ENCODE assay signal across 21 cellular contexts in the genomic region with DNA sequence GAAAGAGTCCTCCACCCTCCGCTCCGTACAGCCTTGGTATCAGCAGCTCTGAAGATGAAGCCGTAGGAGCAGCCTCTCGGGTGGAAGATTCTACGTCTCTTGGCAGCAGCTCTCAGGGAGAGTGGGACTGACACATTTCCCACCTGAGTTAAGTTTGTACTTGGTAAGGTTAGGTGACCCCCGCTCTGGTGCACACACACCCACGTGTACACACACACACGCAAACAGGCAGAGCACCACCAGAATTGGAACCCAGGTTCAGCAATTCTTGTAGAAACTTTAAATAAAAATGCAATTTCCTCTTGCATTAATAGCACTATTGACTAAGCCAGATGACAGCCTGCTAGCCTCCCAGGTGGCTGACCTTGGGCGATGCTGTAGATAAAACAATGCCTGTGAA.
DNase-seq lines count a peak whose midpoint lies in the region; ATAC-seq and TF ChIP-seq lines count a peak whose summit lies in the region.
"Had no signal": no experiment of that assay in that cellular context is flagged by ENCODE, and none has a peak within 500 bp of the region (broad histone marks: within the 10 kb centered on the region; RNA-seq: fewer than 3 reads in every experiment).

No MANE protein-coding gene starts in this region.

- peaks cover 10% of the 10 kb centered on the region; the same call in 1 of the 2 replicates for H3K9me2 ChIP-seq in Karpas-422 (replicated peaks; ENCODE audit: insufficient read depth, low read length)

- H3K27ac ChIP-seq in BLaER1, result peak overlapping the region; percentile 75
- peak overlapping the region; percentile 16; the same call in 1 of the 2 replicates for H3K27ac ChIP-seq in Karpas-422 (ENCODE audit: low read length)
- H3K27ac ChIP-seq in dorsolateral prefrontal cortex, result peak overlapping the region in 58 of 59 donors; percentile 73 to 100 (median 96)
- peak overlapping the region; percentile 45 for H3K27ac ChIP-seq in neutrophil
- H3K27ac ChIP-seq: GM23248 had no signal

- H3K36me3 ChIP-seq in BLaER1 (peaks cover 59% of the 10 kb centered on the region), Karpas-422 (ENCODE audit: insufficient read depth, low read length) (peaks cover 9% of the 10 kb centered on the region; the same call in 1 of the 2 replicates), neutrophil (peaks cover 94% of the 10 kb centered on the region)
- H3K36me3 ChIP-seq: HAP-1 had no signal

- no peak for DNase-seq in Karpas-422
- peak in 1 of 10 donors; percentile 8 for DNase-seq in dorsolateral prefrontal cortex
- DNase-seq in OCI-M2 (lab: John Stamatoyannopoulos, UW; ENCODE audit: unreplicated experiment), result no peak
- no peak for DNase-seq in effector CD8-positive, alpha-beta T cell (lab: John Stamatoyannopoulos, UW)
- DNase-seq in NCI-H524 treated with DMSO at 0.1 percent for 48 hours (lab: John Stamatoyannopoulos, UW), result no peak
- DNase-seq: CD4-positive, alpha-beta memory T cell; DND-41; GM23248; KBM-7; NCI-H1092 treated with DMSO at 0.1 percent for 48 hours; NCI-H1436 treated with DMSO at 0.1 percent for 48 hours; NCI-H2029; NCI-H2227 treated with DMSO at 0.1 percent for 48 hours; NCI-H510A; NCI-H82; OCI-M1; Right ventricle myocardium superior had no signal

- H3K9ac ChIP-seq in BLaER1 (peak overlapping the region; percentile 44), Karpas-422 (ENCODE audit: low read length) (no peak overlapping the region)
- H3K9ac ChIP-seq: GM23248 had no signal

- H3K27me3 ChIP-seq in BLaER1 (no peaks in the 10 kb centered on the region), Karpas-422 (ENCODE audit: low read length) (no peaks in the 10 kb centered on the region), dorsolateral prefrontal cortex (no peaks in the 10 kb centered on the region), neutrophil (no peaks in the 10 kb centered on the region)

- H3K4me1 ChIP-seq in BLaER1 (peaks cover 67% of the 10 kb centered on the region), Karpas-422 (ENCODE audit: low read length) (peaks cover 62% of the 10 kb centered on the region), neutrophil (ENCODE audit: control insufficient read depth in 1 of 2, insufficient read depth in 1 of 2, low read depth in 1 of 2, low read length in 1 of 2) (peaks cover 30 to 46% of the 10 kb centered on the region in 2 experiments)
- H3K4me1 ChIP-seq: HAP-1 had no signal

- H3K4me2 ChIP-seq in BLaER1 (peak overlapping the region; percentile 88), Karpas-422 (ENCODE audit: low read depth, low read length, poor library complexity, severe bottlenecking) (no peak overlapping the region)

- no peaks in the 10 kb centered on the region for H3K9me3 ChIP-seq in BLaER1
- no peaks in the 10 kb centered on the region for H3K9me3 ChIP-seq in Karpas-422 (ENCODE audit: low read length)
- H3K9me3 ChIP-seq in neutrophil, result no peaks in the 10 kb centered on the region
- H3K9me3 ChIP-seq: HAP-1 had no signal

- intact Hi-C loops in dorsolateral prefrontal cortex (cut with DNase I), result no loop called here

- peaks cover 68% of the 10 kb centered on the region for H4K20me1 ChIP-seq in BLaER1
- H4K20me1 ChIP-seq in Karpas-422 (ENCODE audit: insufficient read depth, low read depth, low read length), result no peaks in the 10 kb centered on the region

- no peak overlapping the region for H2AFZ ChIP-seq in Karpas-422 (ENCODE audit: low read length)
- H2AFZ ChIP-seq: GM23248 had no signal

- no peak for TF ChIP-seq CTCF in dorsolateral prefrontal cortex (IDR thresholded peaks at IDR 0.05 in 54 of 56, conservative IDR thresholded peaks at IDR 0.05 in 2 of 56; ENCODE audit: low read depth in 1 of 56, partially characterized antibody in 56 of 56)
- TF ChIP-seq CTCF in neutrophil (IDR thresholded peaks at IDR 0.05), result no peak

- no peak for ATAC-seq in HG02970 (IDR thresholded peaks at IDR 0.05; ENCODE audit: low FRiP score, unreplicated experiment)

- H3K79me2 ChIP-seq in Karpas-422 (ENCODE audit: low read length), result peaks cover 11% of the 10 kb centered on the region; the same call in 1 of the 2 replicates

- H3K4me3 ChIP-seq in BLaER1 (no peak overlapping the region; the same call in 1 of the 2 replicates), Karpas-422 (ENCODE audit: low read length) (no peak overlapping the region), dorsolateral prefrontal cortex (peak overlapping the region in 5 of 59 donors; percentile 10 to 44 (median 20)), neutrophil (ENCODE audit: low read depth in 1 of 2, low read length in 1 of 2) (no peak overlapping the region)
- H3K4me3 ChIP-seq: GM23248, HAP-1 had no signal

Comparison
In these comparisons a context has a peak if more than half of its experiments do, and no peak if none do; other contexts are left out.
1. H3K27ac ChIP-seq: peak in every context shown above with its lines; median percentile 96 in dorsolateral prefrontal cortex; 75 in BLaER1; 45 in neutrophil; 16 in Karpas-422.